Comparison of ENCODE assay signal across 12 cellular contexts in the genomic region with DNA sequence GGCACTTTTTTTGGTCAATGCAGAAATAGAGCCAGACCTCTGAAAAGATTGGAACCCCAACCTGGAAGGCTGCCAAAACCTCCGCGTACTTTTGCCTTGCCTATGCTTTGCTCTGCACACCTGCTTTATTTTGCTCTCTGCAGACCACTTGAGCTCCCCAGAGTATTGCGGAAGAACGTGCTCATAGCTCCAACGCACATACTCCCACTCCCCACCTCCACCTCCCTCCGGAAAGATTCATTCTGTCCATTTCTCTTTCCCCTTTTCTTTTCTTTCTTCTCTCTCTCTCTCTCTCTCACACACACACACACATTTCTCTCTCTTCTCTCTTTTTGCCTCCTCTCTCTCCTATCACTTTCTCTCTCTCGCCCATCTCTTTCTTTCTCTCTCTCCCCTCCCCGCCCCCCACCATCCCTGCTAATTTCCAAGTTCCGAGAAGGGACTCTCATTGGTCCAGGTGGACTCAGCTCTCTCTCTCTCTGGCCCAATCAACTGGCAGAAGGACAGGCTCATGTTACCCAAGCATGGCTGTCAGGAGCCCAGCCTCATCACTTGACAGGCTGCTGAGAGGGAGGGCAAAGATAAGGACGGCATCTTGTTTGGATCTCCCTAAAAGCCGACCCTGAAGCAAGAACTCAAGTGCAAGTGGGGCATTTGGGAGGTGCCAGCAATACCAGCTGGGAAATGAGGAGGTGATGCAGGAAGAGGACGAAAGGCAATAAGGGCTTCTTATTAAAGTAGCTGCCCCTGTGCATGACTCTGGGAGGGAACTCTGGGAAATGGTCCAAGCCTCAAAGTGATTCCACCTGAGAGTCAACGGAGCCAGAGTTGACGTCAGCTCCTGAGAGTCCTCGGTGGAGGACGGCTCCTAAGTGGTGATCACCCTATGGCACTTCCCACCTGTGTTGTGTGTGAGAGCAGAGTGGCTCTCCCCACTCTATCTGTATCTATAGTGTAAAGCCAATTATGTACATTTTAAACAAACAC.
DNase-seq lines count a peak whose midpoint lies in the region; ATAC-seq, FAIRE-seq and TF ChIP-seq lines count a peak whose summit lies in the region.
"Had no signal": no experiment of that assay in that cellular context is flagged by ENCODE, and none has a peak within 500 bp of the region (broad histone marks: within the 10 kb centered on the region; RNA-seq: fewer than 3 reads in every experiment).

No MANE protein-coding gene starts in this region.

- no peak overlapping the region for H3K4me3 ChIP-seq in heart left ventricle

- ATAC-seq in Right ventricle myocardium inferior: peak; percentile 64
- peak; percentile 35 to 82 (median 76) for ATAC-seq in heart left ventricle
- ATAC-seq in HG03571 (IDR thresholded peaks at IDR 0.05; ENCODE audit: unreplicated experiment): no peak
- ATAC-seq: activated CD4-positive, alpha-beta T cell treated with anti-CD3 and anti-CD28 coated beads for 36 hours had no signal

- peak overlapping the region in 1 of 12 donors; percentile 41 for H3K27ac ChIP-seq in heart left ventricle

- WGBS in heart left ventricle, 4 donors: 31 to 46% (median 36%) methylated on average over 16 of the region's 16 CpGs

- TF ChIP-seq CTCF in heart left ventricle (IDR thresholded peaks at IDR 0.05): no peak

- no peak for DNase-seq in Right ventricle myocardium inferior (ENCODE audit: missing footprints)
- no peak for DNase-seq in cardiac septum (ENCODE audit: low spot score)
- DNase-seq in NCI-H524 (lab: John Stamatoyannopoulos, UW): peak; percentile 75 to 84
- peak in 2 of 5 donors; percentile 45 to 48 for DNase-seq in heart left ventricle
- peak; percentile 30 for DNase-seq in urothelium cell line (ENCODE audit: low spot score)
- no peak for DNase-seq in GM03348 (ENCODE audit: low spot score)
- DNase-seq in H54 (ENCODE audit: insufficient read length, low spot score): no peak
- DNase-seq: ACHN; activated CD4-positive, alpha-beta T cell treated with anti-CD3 and anti-CD28 coated beads for 36 hours; foreskin melanocyte; GDM1 had no signal

- FAIRE-seq in urothelium cell line (lab: Jason Lieb, UNC) (no peak), H54 (lab: Jason Lieb, UNC) (no peak)

- H3K36me3 ChIP-seq in heart left ventricle: no peaks in the 10 kb centered on the region

- H3K27me3 ChIP-seq in heart left ventricle: no peaks in the 10 kb centered on the region

- intact Hi-C loops in Right ventricle myocardium inferior (cut with DNase I) (no loop called here), cardiac septum (cut with DNase I) (no loop called here), heart left ventricle (cut with DNase I) (loop anchor here in 1 of 10 donors (5.0 kb wide), 1 partner anchor 87 kb away; no protein-coding TSS in a partner anchor)

- H3K4me1 ChIP-seq in heart left ventricle: peaks cover 0 to 6% (median 0%) of the 10 kb centered on the region in 12 donors

- no peaks in the 10 kb centered on the region for H3K9me3 ChIP-seq in heart left ventricle

- no peak for TF ChIP-seq POLR2A in heart left ventricle (IDR thresholded peaks at IDR 0.05)
- TF ChIP-seq POLR2A in H54 (IDR thresholded peaks at IDR 0.05; ENCODE audit: low read depth, low read length): no peak

Comparison
In these comparisons a context has a peak if more than half of its experiments do, and no peak if none do; other contexts are left out.
1. DNase-seq: peak in NCI-H524 (2 of 2) and urothelium cell line (single experiment); none in Right ventricle myocardium inferior (single experiment), cardiac septum (single experiment), GM03348 (single experiment) and H54 (single experiment).